ENCODE assay signal across 10 cellular contexts in the genomic region with DNA sequence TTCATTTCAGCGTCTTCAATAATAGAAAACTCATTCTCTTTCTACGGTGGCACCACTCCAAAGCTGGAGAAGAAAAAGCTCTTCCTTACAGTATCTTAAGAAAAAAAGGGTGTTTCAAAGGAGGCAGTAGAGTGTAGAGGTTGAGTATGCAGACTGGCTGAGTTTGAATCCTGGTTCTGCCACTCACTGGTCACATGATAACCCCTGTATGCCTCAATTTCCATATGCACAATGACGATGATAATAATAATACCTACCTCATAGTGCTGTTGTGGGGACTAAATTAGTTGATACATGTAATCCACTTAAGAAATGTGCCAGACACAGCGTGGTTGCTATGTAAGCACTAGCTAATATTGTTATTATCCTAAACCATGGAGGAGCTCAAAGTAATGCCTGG. TPM values are rescaled to one million over a fixed set of nuclear protein-coding genes. Genes with fewer than 3 reads are reported as not detected.
A peak's percentile ranks its signal among the peaks of the same experiment; 100 is the strongest.
DNase-seq lines count a peak whose midpoint lies in the region; ATAC-seq and TF ChIP-seq lines count a peak whose summit lies in the region.
"Had no signal": no experiment of that assay in that cellular context is flagged by ENCODE, and none has a peak within 500 bp of the region (broad histone marks: within the 10 kb centered on the region; RNA-seq: fewer than 3 reads in every experiment).

No MANE protein-coding gene starts in this region.

- H3K9ac ChIP-seq in adipocyte (ENCODE audit: low read length) (peak overlapping the region; percentile 99), mucosa of rectum (ENCODE audit: low read depth in 1 of 2, low read length in 2 of 2) (peak overlapping the region; percentile 38 to 97)

- TF ChIP-seq CTCF in heart right ventricle (IDR thresholded peaks at IDR 0.05) (no peak), uterus (IDR thresholded peaks at IDR 0.05) (no peak), ovary (IDR thresholded peaks at IDR 0.05) (no peak)

- 52 to 54% methylated on average over 4 of the region's 4 CpGs for WGBS in heart right ventricle, 2 donors
- 85 to 88% (median 88%) methylated on average over 4 of the region's 4 CpGs for WGBS in ovary, 3 donors

- H3K27ac ChIP-seq in heart right ventricle (peak overlapping the region; percentile 99 to 100 (median 100)), mucosa of rectum (ENCODE audit: low read depth in 2 of 2, low read length in 2 of 2) (peak overlapping the region; percentile 97), uterus (peak overlapping the region; percentile 96 to 99), ovary (peak overlapping the region in 1 of 2 donors; percentile 95)

- H3K4me3 ChIP-seq in heart right ventricle (peak overlapping the region in 8 of 10 donors; percentile 73 to 94 (median 88)), adipocyte (ENCODE audit: low read length) (peak overlapping the region; percentile 94), mucosa of rectum (ENCODE audit: low read length in 2 of 2) (peak overlapping the region in 1 of 2 donors; percentile 96), uterus (no peak overlapping the region), ovary (no peak overlapping the region)

- H3K36me3 ChIP-seq in heart right ventricle (no peaks in the 10 kb centered on the region), adipocyte (ENCODE audit: control insufficient read depth, insufficient read depth, low read length, severe bottlenecking) (no peaks in the 10 kb centered on the region), mucosa of rectum (ENCODE audit: control insufficient read depth in 2 of 2, insufficient read depth in 2 of 2, low read length in 2 of 2) (no peaks in the 10 kb centered on the region), uterus (no peaks in the 10 kb centered on the region), ovary (no peaks in the 10 kb centered on the region)

- no peak for TF ChIP-seq EP300 in ovary (IDR thresholded peaks at IDR 0.05)

- no peak for DNase-seq in heart right ventricle
- no peak for DNase-seq in Right ventricle myocardium superior
- DNase-seq in adipocyte (ENCODE audit: low read depth): no peak
- DNase-seq in uterus: no peak
- no peak for DNase-seq in ovary
- no peak for DNase-seq in activated CD4-positive, CD25-positive, alpha-beta regulatory T cell (lab: John Stamatoyannopoulos, UW)
- DNase-seq: central memory CD4-positive, alpha-beta T cell; COR-L47 had no signal

- intact Hi-C loops in heart right ventricle (cut with DNase I) (loop anchor here in 4 of 10 donors (2.0 to 5.0 kb wide), 5 partner anchors 21 to 114 kb away; no protein-coding TSS in a partner anchor), Right ventricle myocardium superior (cut with DNase I) (no loop called here), uterus (cut with DNase I; ENCODE audit: low total_unique reads) (no loop called here), ovary (cut with DNase I) (loop anchor here in 1 of 4 donors (10.0 kb wide), 1 partner anchor 261 kb away; no protein-coding TSS in a partner anchor)

- H3K4me1 ChIP-seq in heart right ventricle: peaks cover 24 to 61% (median 59%) of the 10 kb centered on the region in 9 donors
- peaks cover 29% of the 10 kb centered on the region for H3K4me1 ChIP-seq in adipocyte (ENCODE audit: control insufficient read depth, insufficient read depth, low read length)
- peaks cover 11 to 23% of the 10 kb centered on the region in 2 donors for H3K4me1 ChIP-seq in mucosa of rectum (ENCODE audit: control insufficient read depth in 2 of 2, insufficient read depth in 2 of 2, low read length in 2 of 2)
- peaks cover 0 to 5% of the 10 kb centered on the region in 2 donors for H3K4me1 ChIP-seq in uterus
- peaks cover 4% of the 10 kb centered on the region for H3K4me1 ChIP-seq in ovary (ENCODE audit: insufficient read depth)

- TF ChIP-seq POLR2A in uterus (IDR thresholded peaks at IDR 0.05) (no peak), ovary (IDR thresholded peaks at IDR 0.05) (no peak)

- H3K9me3 ChIP-seq in heart right ventricle (no peaks in the 10 kb centered on the region), adipocyte (ENCODE audit: control insufficient read depth, low read length) (no peaks in the 10 kb centered on the region), mucosa of rectum (ENCODE audit: control insufficient read depth in 2 of 2, low read length in 2 of 2) (no peaks in the 10 kb centered on the region), uterus (no peaks in the 10 kb centered on the region), ovary (no peaks in the 10 kb centered on the region)

- H3K27me3 ChIP-seq in heart right ventricle (no peaks in the 10 kb centered on the region), adipocyte (replicated peaks; ENCODE audit: control insufficient read depth, insufficient read depth, low read length) (no peaks in the 10 kb centered on the region), mucosa of rectum (ENCODE audit: control insufficient read depth in 2 of 2, insufficient read depth in 2 of 2, low read length in 2 of 2) (no peaks in the 10 kb centered on the region), uterus (no peaks in the 10 kb centered on the region), ovary (no peaks in the 10 kb centered on the region)

- ATAC-seq in heart right ventricle (no peak), Right ventricle myocardium superior (ENCODE audit: poor library complexity) (no peak), GM18498 (IDR thresholded peaks at IDR 0.05; ENCODE audit: unreplicated experiment) (no peak)

RNA-seq across cellular contexts. Expression of a gene that starts 4.5 kb away (rescaled TPM):
- total RNA-seq in heart right ventricle (100 to 1,000 TPM; 122 to 201 (median 152) TPM), Right ventricle myocardium superior (118 TPM), uterus (100 to 1,000 TPM in 3 of 4 donors, 10 to 100 TPM in 1; 32.1 to 117 (median 105) TPM), ovary (100 to 1,000 TPM in 1 of 7 donors, 10 to 100 TPM in 6; 29.4 to 119 (median 86.3) TPM)
- polyA plus RNA-seq in heart right ventricle (100 to 1,000 TPM in 1 of 2 donors, 10 to 100 TPM in 1; 87.3 to 141 TPM), ovary (100 to 1,000 TPM in 1 of 2 donors, 10 to 100 TPM in 1; 42.8 to 158 TPM)

Comparison
In these comparisons a context has a peak if more than half of its experiments do, and no peak if none do; other contexts are left out.
1. H3K4me3 ChIP-seq: peak in heart right ventricle (8 of 10) and adipocyte (single experiment); none in uterus (0 of 2) and ovary (single experiment).